Comparison of ENCODE assay signal across 8 cellular contexts in genomic region chr4:56434599-56435000, GRCh38. TPM values are rescaled to one million over a fixed set of nuclear protein-coding genes. Genes with fewer than 3 reads are reported as not detected.
A peak's percentile ranks its signal among the peaks of the same experiment; 100 is the strongest.
DNase-seq lines count a peak whose midpoint lies in the region; ATAC-seq and TF ChIP-seq lines count a peak whose summit lies in the region.

No MANE protein-coding gene starts in this region.

- peaks cover 5% of the 10 kb centered on the region for H3K36me3 Mint-ChIP-seq in osteocyte (ENCODE audit: unreplicated experiment)

- H2AFZ ChIP-seq in HCT116 (ENCODE audit: low read depth, low read length, poor library complexity, severe bottlenecking) = no peak overlapping the region

- DNase-seq in CD1c-positive myeloid dendritic cell (ENCODE audit: extremely low spot score) = peak; percentile 28
- DNase-seq in HCT116 (ENCODE audit: low read depth, low spot score) = no peak
- DNase-seq in SJSA1 (ENCODE audit: low read depth in 1 of 2, low spot score in 2 of 2) = no peak
- peak; percentile 80 to 82 for DNase-seq in erythroblast (lab: John Stamatoyannopoulos, UW)
- no peak for DNase-seq in osteocyte (ENCODE audit: extremely low spot score, unreplicated experiment)
- no peak for DNase-seq in T-helper 9 cell
- DNase-seq in posterior vena cava (ENCODE audit: low spot score) = no peak
- DNase-seq in C1 segment of cervical spinal cord (lab: John Stamatoyannopoulos, UW) = no peak

- peak overlapping the region; percentile 98 for H3K4me3 Mint-ChIP-seq in osteocyte (ENCODE audit: unreplicated experiment)

- no TSS peak for BruUV-seq in HCT116 (replicated peaks; lab: Mats Ljungman, UMichigan)

- ATAC-seq in HCT116 = no peak

- H3K27me3 ChIP-seq in HCT116 (ENCODE audit: insufficient read depth, low read length) (no peaks in the 10 kb centered on the region), SJSA1 (replicated peaks) (no peaks in the 10 kb centered on the region)

- H3K27ac Mint-ChIP-seq in osteocyte (ENCODE audit: unreplicated experiment) = peak overlapping the region; percentile 92

- H3K4me2 ChIP-seq in HCT116 (ENCODE audit: low read length) = peak overlapping the region; percentile 82

- peak overlapping the region; percentile 94 for H3K9ac ChIP-seq in HCT116 (ENCODE audit: low read length)

- RAD21 ChIA-PET in HCT116 (lab: Charles Lee; ENCODE audit: low non-redundant PET in 1 of 2, low total read pairs in 2 of 2, uncharacterized antibody in 2 of 2, unreplicated experiment in 2 of 2) = no interaction called here

- CTCF ChIA-PET in HCT116 (lab: Charles Lee) = interaction anchor here (0.9 to 1.3 kb wide), 2 partner anchors 9 kb away, joined by 4 to 8 read pairs; no protein-coding TSS in a partner anchor

- TF ChIP-seq CTCF in HCT116 (IDR thresholded peaks at IDR 0.05 in 2 of 3, conservative IDR thresholded peaks at IDR 0.05 in 1 of 3; ENCODE audit: borderline replicate concordance in 1 of 3, insufficient read depth in 1 of 3, low read depth in 2 of 3, low read length in 2 of 3) = no peak
- no peak for TF ChIP-seq CTCF in osteocyte (IDR thresholded peaks at IDR 0.05)

- peaks cover 0 to 8% of the 10 kb centered on the region in 2 experiments; a peak in 1 of 4 replicates for H3K36me3 ChIP-seq in HCT116 (ENCODE audit: control insufficient read depth in 1 of 2, insufficient read depth in 2 of 2, low read length in 2 of 2)
- peaks cover 6% of the 10 kb centered on the region for H3K36me3 ChIP-seq in SJSA1

- H3K27me3 Mint-ChIP-seq in osteocyte (ENCODE audit: unreplicated experiment) = no peaks in the 10 kb centered on the region

- POLR2A ChIA-PET in HCT116 (lab: Charles Lee) = interaction anchor here (1.7 to 3.1 kb wide), 2 partner anchors 22 to 48 kb away, joined by 6 to 18 read pairs; partner anchors contain the start of gene AASDH

- TF ChIP-seq POLR2A in HCT116 (IDR thresholded peaks at IDR 0.05; ENCODE audit: borderline replicate concordance, extremely low read depth, insufficient read depth, insufficient read length) = no peak
- no peak for TF ChIP-seq POLR2A in erythroblast (IDR thresholded peaks at IDR 0.05; ENCODE audit: low read length)

- H3K4me3 ChIP-seq in HCT116 (replicated peaks in 1 of 2; ENCODE audit: low read depth in 1 of 2, low read length in 2 of 2) (peak overlapping the region; percentile 70 to 91), SJSA1 (peak overlapping the region; percentile 61)

- no peaks in the 10 kb centered on the region for H3K9me3 ChIP-seq in HCT116 (ENCODE audit: control insufficient read depth in 1 of 2, insufficient read depth in 1 of 2, low read depth in 1 of 2, low read length in 2 of 2)
- H3K9me3 ChIP-seq in SJSA1 (replicated peaks) = no peaks in the 10 kb centered on the region

- H3K79me2 ChIP-seq in HCT116 (ENCODE audit: insufficient read depth, low read length) = peaks cover 93% of the 10 kb centered on the region

- H3K27ac ChIP-seq in HCT116 (ENCODE audit: low read depth, low read length) (peak overlapping the region; percentile 89), SJSA1 (no peak overlapping the region)

- no peak for TF ChIP-seq RAD21 in HCT116 (IDR thresholded peaks at IDR 0.05; ENCODE audit: low read depth)

- H3K9me2 ChIP-seq in HCT116 (ENCODE audit: insufficient read depth) = no peaks in the 10 kb centered on the region

- intact Hi-C loops in HCT116 (cut with micrococcal nuclease) = loop anchor here (2.0 to 10.0 kb wide), 2 partner anchors 32 to 470 kb away; partner anchors contain the start of genes REST and SRP72
- intact Hi-C loops in posterior vena cava (cut with DNase I) = no loop called here

- peaks cover 37% of the 10 kb centered on the region; the same call in 1 of the 2 replicates for H4K20me1 ChIP-seq in HCT116 (ENCODE audit: insufficient read depth)

- H3K9me3 Mint-ChIP-seq in osteocyte (ENCODE audit: unreplicated experiment) = no peaks in the 10 kb centered on the region

- peaks cover 27% of the 10 kb centered on the region for H3K4me1 Mint-ChIP-seq in osteocyte (ENCODE audit: unreplicated experiment)

- H3K4me1 ChIP-seq in HCT116 (ENCODE audit: control insufficient read depth in 1 of 2, insufficient read depth in 2 of 2, low read length in 2 of 2) (peaks cover 3 to 19% of the 10 kb centered on the region in 2 experiments; a peak in 3 of 4 replicates), SJSA1 (replicated peaks) (peaks cover 4% of the 10 kb centered on the region)

TF ChIP-seq in HCT116, 20 proteins besides CTCF, POLR2A, EP300 and RAD21 (continues in another document):
- TF ChIP-seq ZFX (IDR thresholded peaks at IDR 0.05) (no peak), SRF (IDR thresholded peaks at IDR 0.05; ENCODE audit: low read depth) (no peak), SP1 (IDR thresholded peaks at IDR 0.05; ENCODE audit: low read depth) (no peak), POLR2AphosphoS5 (IDR thresholded peaks at IDR 0.05; ENCODE audit: low read depth, low read length) (no peak), ZBTB33 (IDR thresholded peaks at IDR 0.05; ENCODE audit: extremely low read depth, insufficient replicate concordance, low read length) (no peak), JUND (IDR thresholded peaks at IDR 0.05) (no peak), CBX3 (IDR thresholded peaks at IDR 0.05; ENCODE audit: low read depth) (no peak), EZH2 (IDR thresholded peaks at IDR 0.05) (no peak), YY1 (IDR thresholded peaks at IDR 0.05; ENCODE audit: extremely low read depth, insufficient replicate concordance, low read depth, low read length) (no peak), ATF3 (IDR thresholded peaks at IDR 0.05) (no peak), SIN3A (IDR thresholded peaks at IDR 0.05; ENCODE audit: low read depth) (no peak), CEBPB (IDR thresholded peaks at IDR 0.05; ENCODE audit: low read depth) (no peak), REST (IDR thresholded peaks at IDR 0.05; ENCODE audit: low read depth) (no peak), ELF1 (IDR thresholded peaks at IDR 0.05; ENCODE audit: borderline replicate concordance, low read depth) (no peak), TCF7L2 (IDR thresholded peaks at IDR 0.05; ENCODE audit: borderline replicate concordance, extremely low read depth, insufficient read depth, insufficient read length) (no peak), ZNF274 (IDR thresholded peaks at IDR 0.05; ENCODE audit: low read depth, low read length) (no peak)

RNA-seq across cellular contexts. Expression of gene PPAT, which starts 0.8 kb away (rescaled TPM):
- total RNA-seq in HCT116 (2021; ENCODE audit: unreplicated experiment) (78.6 TPM), osteocyte (12.6 and 14.0 TPM in 2 replicates), posterior vena cava (1 to 10 TPM; 4.8 to 5.9 TPM)
- polyA plus RNA-seq in HCT116 (2012) = 27.5 and 29.1 TPM in 2 replicates
- total RNA-seq in SJSA1 (2014; rRNA removed; shearing (Covaris generic)) = 26.6 and 40.6 TPM in 2 replicates

RNA-seq across cellular contexts. Expression of gene PAICS, which starts 1.5 kb away (rescaled TPM):
- 324 TPM for total RNA-seq in HCT116 (2021; ENCODE audit: unreplicated experiment)
- polyA plus RNA-seq in HCT116 (2012) = 77.8 and 119 TPM in 2 replicates
- total RNA-seq in SJSA1 (2014; rRNA removed; shearing (Covaris generic)) = 76.2 and 106 TPM in 2 replicates
- total RNA-seq in osteocyte = 62.9 and 65.3 TPM in 2 replicates
- 10 to 100 TPM; 31.6 to 37.7 TPM for total RNA-seq in posterior vena cava

RNA-seq across cellular contexts. Expression of gene SRP72, which starts 32.8 kb away (rescaled TPM):
- total RNA-seq in HCT116 (2021; ENCODE audit: unreplicated experiment) (146 TPM), osteocyte (116 and 124 TPM in 2 replicates), posterior vena cava (10 to 100 TPM; 87.5 to 95.3 TPM)
- 110 and 118 TPM in 2 replicates for polyA plus RNA-seq in HCT116 (2012)
- total RNA-seq in SJSA1 (2014; rRNA removed; shearing (Covaris generic)) = 90.3 and 111 TPM in 2 replicates

RNA-seq across cellular contexts. Expression of gene AASDH, which starts 47.3 kb away (rescaled TPM):
- total RNA-seq in HCT116 (2021; ENCODE audit: unreplicated experiment) (13.7 TPM), osteocyte (8.6 and 10.3 TPM in 2 replicates), posterior vena cava (1 to 10 TPM; 8.9 to 9.5 TPM)
- 6.2 and 8.3 TPM in 2 replicates for polyA plus RNA-seq in HCT116 (2012)
- total RNA-seq in SJSA1 (2014; rRNA removed; shearing (Covaris generic)) = 8.4 and 9.6 TPM in 2 replicates

Comparison
In these comparisons a context has a peak if more than half of its experiments do, and no peak if none do; other contexts are left out.
1. DNase-seq: peak in CD1c-positive myeloid dendritic cell (single experiment) and erythroblast (2 of 2); none in HCT116 (single experiment), SJSA1 (0 of 2), osteocyte (single experiment), T-helper 9 cell (single experiment), posterior vena cava (single experiment) and C1 segment of cervical spinal cord (0 of 14).